6 cellular contexts compared by ENCODE assay signal in the genomic region with DNA sequence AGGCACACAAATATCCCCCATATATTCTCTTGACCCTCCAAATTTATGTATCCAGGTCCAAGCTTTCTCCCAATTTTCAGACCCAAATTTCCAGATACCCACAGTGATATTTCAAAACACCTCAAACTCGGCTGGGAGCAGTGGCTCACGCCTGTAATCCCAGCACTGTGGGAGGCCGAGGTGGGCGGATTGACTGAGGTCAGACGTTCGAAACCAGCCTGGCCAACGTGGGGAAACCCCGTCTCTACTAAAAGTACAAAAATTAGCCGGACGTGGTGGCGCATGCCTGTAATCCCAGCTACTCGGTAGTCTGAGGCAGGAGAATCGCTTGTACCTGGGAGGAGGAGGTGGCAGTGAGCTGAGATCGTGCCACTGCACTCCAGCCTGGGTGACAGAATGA. TPM values are rescaled to one million over a fixed set of nuclear protein-coding genes. Genes with fewer than 3 reads are reported as not detected.
DNase-seq lines count a peak whose midpoint lies in the region; ATAC-seq and TF ChIP-seq lines count a peak whose summit lies in the region.
"Not testable (repeated sequence)": the region's sequence is repeated elsewhere in the genome, so short reads cannot be mapped to it uniquely, and the experiment has no call there.

No MANE protein-coding gene starts in this region.

- peak overlapping the region; percentile 23 for H3K4me3 Mint-ChIP-seq in activated naive CD4-positive, alpha-beta T cell treated with anti-CD3 and anti-CD28 coated beads, Interleukin-2, amount 50 U/mL, for 24 hours

- peaks cover 29% of the 10 kb centered on the region for H3K79me2 ChIP-seq in hepatocyte

- peaks cover 11% of the 10 kb centered on the region; the same call in 1 of the 2 replicates for H3K27me3 ChIP-seq in H7 (ENCODE audit: control insufficient read depth, insufficient read depth, low read length)
- H3K27me3 ChIP-seq in hepatocyte; rectal smooth muscle tissue (ENCODE audit: control insufficient read depth, insufficient read depth, low read length): not testable (repeated sequence)

- WGBS in hepatocyte (ENCODE audit: low lambda C conversion rate, missing lambda C conversion rate) = 37% methylated on average over 14 of the region's 14 CpGs

- H3K4me3 ChIP-seq in H7 (ENCODE audit: insufficient read depth, low read depth, low read length) (peak overlapping the region; percentile 95; the same call in 1 of the 2 replicates), hepatocyte (peak overlapping the region; percentile 46), rectal smooth muscle tissue (ENCODE audit: low read length) (peak overlapping the region; percentile 93)

- H3K4me1 Mint-ChIP-seq in activated naive CD4-positive, alpha-beta T cell treated with anti-CD3 and anti-CD28 coated beads, Interleukin-2, amount 50 U/mL, for 24 hours = peaks cover 13% of the 10 kb centered on the region

- H3K36me3 Mint-ChIP-seq in activated naive CD4-positive, alpha-beta T cell treated with anti-CD3 and anti-CD28 coated beads, Interleukin-2, amount 50 U/mL, for 24 hours = not testable (repeated sequence)

- H2AFZ ChIP-seq in hepatocyte = peak overlapping the region; percentile 80

- H3K27me3 Mint-ChIP-seq in activated naive CD4-positive, alpha-beta T cell treated with anti-CD3 and anti-CD28 coated beads, Interleukin-2, amount 50 U/mL, for 24 hours = not testable (repeated sequence)

- H4K20me1 ChIP-seq in hepatocyte (ENCODE audit: insufficient read depth, poor library complexity, severe bottlenecking) = not testable (repeated sequence)

- TF ChIP-seq CTCF in hepatocyte (IDR thresholded peaks at IDR 0.05; ENCODE audit: poor library complexity) = not testable (repeated sequence)

- DNase-seq in H7; hepatocyte (ENCODE audit: low spot score): not testable (repeated sequence)
- peak; percentile 54 for DNase-seq in activated CD4-positive, CD25-positive, alpha-beta regulatory T cell treated with anti-CD3 and anti-CD28 coated beads, Interleukin-2, amount 50 U/mL, for 72 hours
- peak; percentile 60 for DNase-seq in stimulated activated naive CD8-positive, alpha-beta T cell treated with anti-CD3 and anti-CD28 coated beads, Interleukin-15, Interleukin-2, amounts not matched to agents 100 U/mL and 50 U/mL, for 24 hours

- ATAC-seq in stimulated activated naive CD8-positive, alpha-beta T cell treated with anti-CD3 and anti-CD28 coated beads, Interleukin-15, Interleukin-2, amounts not matched to agents 100 U/mL and 50 U/mL, for 24 hours = not testable (repeated sequence)

- not testable (repeated sequence) for H3K9ac ChIP-seq in rectal smooth muscle tissue (ENCODE audit: low read length)

- H3K27ac Mint-ChIP-seq in activated naive CD4-positive, alpha-beta T cell treated with anti-CD3 and anti-CD28 coated beads, Interleukin-2, amount 50 U/mL, for 24 hours = peak overlapping the region; percentile 24

- H3K4me2 ChIP-seq in hepatocyte = peak overlapping the region; percentile 91

- H3K9me3 Mint-ChIP-seq in activated naive CD4-positive, alpha-beta T cell treated with anti-CD3 and anti-CD28 coated beads, Interleukin-2, amount 50 U/mL, for 24 hours = not testable (repeated sequence)

- H3K27ac ChIP-seq in hepatocyte; rectal smooth muscle tissue (ENCODE audit: low read depth, low read length): not testable (repeated sequence)

- not testable (repeated sequence) for H3K9me2 ChIP-seq in hepatocyte (replicated peaks; ENCODE audit: insufficient read depth)

- H3K4me1 ChIP-seq in hepatocyte (ENCODE audit: insufficient read depth); rectal smooth muscle tissue (ENCODE audit: control insufficient read depth, insufficient read depth, low read length): not testable (repeated sequence)

- H3K36me3 ChIP-seq in H7 (replicated peaks; ENCODE audit: control insufficient read depth, insufficient read depth, low read length); hepatocyte (replicated peaks; ENCODE audit: insufficient read depth, low read depth); rectal smooth muscle tissue (ENCODE audit: control insufficient read depth, insufficient read depth, low read length): not testable (repeated sequence)

- H3K9me3 ChIP-seq in hepatocyte (ENCODE audit: low read depth) = not testable (repeated sequence)

RNA-seq across cellular contexts. Expression of a gene that starts 1.6 kb away (rescaled TPM):
- 14.5 and 17.7 TPM in 2 replicates for total RNA-seq in H7 (2014; rRNA removed; shearing (Covaris generic))
- 8.2 and 8.6 TPM in 2 replicates for total RNA-seq in hepatocyte
- polyA plus RNA-seq in hepatocyte = 6.2 and 6.4 TPM in 2 replicates

RNA-seq across cellular contexts. Expression of a gene that starts 10.5 kb away (rescaled TPM):
- total RNA-seq in H7 (2014; rRNA removed; shearing (Covaris generic)) = 2.8 and 3.4 TPM in 2 replicates
- 0.60 and 1.2 TPM in 2 replicates for total RNA-seq in hepatocyte
- 0.62 and 3.3 TPM in 2 replicates for polyA plus RNA-seq in hepatocyte

RNA-seq across cellular contexts. Expression of a gene that starts 10.7 kb away (rescaled TPM):
- 10.5 and 11.7 TPM in 2 replicates for total RNA-seq in H7 (2014; rRNA removed; shearing (Covaris generic))
- total RNA-seq in hepatocyte = 5.7 and 11.5 TPM in 2 replicates
- 0.86 and 2.2 TPM in 2 replicates for polyA plus RNA-seq in hepatocyte

RNA-seq across cellular contexts. Expression of a gene that starts 32.3 kb away (rescaled TPM):
- 2,468 and 2,910 TPM in 2 replicates for total RNA-seq in H7 (2014; rRNA removed; shearing (Covaris generic))
- 523 and 532 TPM in 2 replicates for total RNA-seq in hepatocyte
- polyA plus RNA-seq in hepatocyte = 660 and 666 TPM in 2 replicates
